20 cellular contexts compared by ENCODE assay signal in the genomic region with DNA sequence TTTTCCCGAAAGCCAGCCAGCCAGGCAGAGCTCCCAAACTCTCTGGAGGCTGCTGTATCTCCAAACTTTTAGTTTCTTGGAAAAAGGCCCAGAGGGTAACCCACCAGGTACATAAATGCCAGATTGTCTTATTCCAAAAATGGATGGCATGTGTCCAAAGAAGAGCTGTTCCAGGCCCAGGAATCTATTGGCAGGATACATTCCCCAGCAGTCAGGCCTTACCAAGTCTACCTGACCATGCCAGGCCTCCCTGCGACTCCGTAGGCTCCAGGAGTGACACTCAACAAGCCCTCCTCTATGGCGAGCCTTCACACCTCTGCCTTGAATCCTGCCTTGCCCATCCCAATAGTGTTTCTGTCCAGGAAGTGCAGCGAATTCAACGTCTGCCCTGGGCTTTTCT.
DNase-seq lines count a peak whose midpoint lies in the region; ATAC-seq, FAIRE-seq and TF ChIP-seq lines count a peak whose summit lies in the region.
"Had no signal": no experiment of that assay in that cellular context is flagged by ENCODE, and none has a peak within 500 bp of the region (broad histone marks: within the 10 kb centered on the region; RNA-seq: fewer than 3 reads in every experiment).

No MANE protein-coding gene starts in this region.

- H3K27ac ChIP-seq in VCaP (peak overlapping the region; percentile 92), sigmoid colon (peak overlapping the region; percentile 73 to 91 (median 84))
- H3K27ac ChIP-seq: 22Rv1, SJCRH30 had no signal

- no peak overlapping the region for H3K4me3 ChIP-seq in sigmoid colon
- H3K4me3 ChIP-seq: SJCRH30 had no signal

- no peaks in the 10 kb centered on the region for H3K9me3 ChIP-seq in sigmoid colon
- H3K9me3 ChIP-seq: SJCRH30 had no signal

- peaks cover 0 to 12% (median 0%) of the 10 kb centered on the region in 4 donors for H3K36me3 ChIP-seq in sigmoid colon
- H3K36me3 ChIP-seq: SJCRH30 had no signal

- TF ChIP-seq POLR2A in sigmoid colon (IDR thresholded peaks at IDR 0.05) (no peak), H54 (IDR thresholded peaks at IDR 0.05; ENCODE audit: low read depth, low read length) (no peak)

- no peaks in the 10 kb centered on the region for H3K27me3 ChIP-seq in sigmoid colon

- TF ChIP-seq CTCF in VCaP (conservative IDR thresholded peaks at IDR 0.05) (no peak), sigmoid colon (IDR thresholded peaks at IDR 0.05) (no peak)

- H3K4me1 ChIP-seq in sigmoid colon, result peaks cover 0 to 68% (median 56%) of the 10 kb centered on the region in 4 donors
- H3K4me1 ChIP-seq: SJCRH30 had no signal

- intact Hi-C loops in sigmoid colon (cut with DNase I), result no loop called here

- ATAC-seq in left lobe of liver, result peak; percentile 63
- no peak for ATAC-seq in GM18498 (IDR thresholded peaks at IDR 0.05; ENCODE audit: unreplicated experiment)
- ATAC-seq: PC-3 had no signal

- WGBS in sigmoid colon, 2 donors, result 92 to 94% methylated on average over 6 of the region's 6 CpGs

- peak; percentile 40 for DNase-seq in DMS 273 (lab: John Stamatoyannopoulos, UW; ENCODE audit: unreplicated experiment)
- DNase-seq in DMS 273 treated with DMSO at 0.1 percent for 48 hours (lab: John Stamatoyannopoulos, UW), result no peak
- DNase-seq in left lobe of liver (ENCODE audit: low spot score), result peak; percentile 52
- no peak for DNase-seq in sigmoid colon
- DNase-seq in H54 (ENCODE audit: insufficient read length, low spot score), result no peak
- no peak for DNase-seq in hypothalamus (lab: John Stamatoyannopoulos, UW)
- DNase-seq: DND-41, GOT3, KG1, NCI-H1417 treated with DMSO at 0.1 percent for 48 hours, NCI-H187 treated with DMSO at 0.1 percent for 48 hours, NCI-H2227 treated with DMSO at 0.1 percent for 48 hours, NCI-H526, PC-3, RPMI8226, SJCRH30 had no signal

- no peak for TF ChIP-seq EP300 in sigmoid colon (IDR thresholded peaks at IDR 0.05)

- FAIRE-seq in H54 (lab: Jason Lieb, UNC), result no peak
- FAIRE-seq: G401.6 had no signal

Comparison
In these comparisons a context has a peak if more than half of its experiments do, and no peak if none do; other contexts are left out.
1. DNase-seq: peak in DMS 273 (single experiment) and left lobe of liver (single experiment); none in DMS 273 treated with DMSO at 0.1 percent for 48 hours (single experiment), sigmoid colon (single experiment), H54 (single experiment) and hypothalamus (0 of 51).